In the genomic region with DNA sequence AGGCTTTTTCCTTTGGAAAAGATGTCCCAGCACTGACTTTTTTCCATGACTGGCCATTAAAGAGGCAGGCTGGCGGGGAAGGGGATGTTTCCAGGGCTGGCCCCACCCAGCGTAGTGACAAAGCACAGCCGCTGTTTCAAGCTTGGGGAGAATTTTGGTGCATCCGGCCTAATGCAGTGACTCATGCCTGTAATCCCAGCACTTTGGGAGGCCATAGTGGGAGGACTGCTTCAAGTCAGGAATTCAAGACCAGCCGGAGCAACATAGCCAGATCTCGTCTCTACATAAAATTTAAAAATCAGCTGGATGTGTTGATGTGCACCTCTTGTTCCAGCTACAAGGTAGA, we compare ENCODE assay signal across 1 cellular context.
A peak's percentile ranks its signal among the peaks of the same experiment; 100 is the strongest.
TF ChIP-seq lines count a peak whose summit lies in the region.

No MANE protein-coding gene starts in this region.

TF ChIP-seq in HCT116, 20 proteins besides CTCF, POLR2A, EP300 and RAD21 (continued from another document):
- TF ChIP-seq, protein P1, sequence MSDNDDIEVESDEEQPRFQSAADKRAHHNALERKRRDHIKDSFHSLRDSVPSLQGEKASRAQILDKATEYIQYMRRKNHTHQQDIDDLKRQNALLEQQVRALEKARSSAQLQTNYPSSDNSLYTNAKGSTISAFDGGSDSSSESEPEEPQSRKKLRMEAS (IDR thresholded peaks at IDR 0.05) = no peak
- peak; percentile 24; the same call in 1 of the 2 replicates for TF ChIP-seq CBX3 (IDR thresholded peaks at IDR 0.05; ENCODE audit: low read depth)
- TF ChIP-seq JUND (IDR thresholded peaks at IDR 0.05) = peak; percentile 9; the same call in 1 of the 2 replicates
- peak; percentile 71 for TF ChIP-seq TCF7L2 (IDR thresholded peaks at IDR 0.05; ENCODE audit: borderline replicate concordance, extremely low read depth, insufficient read depth, insufficient read length)
- no peak for TF ChIP-seq YY1 (IDR thresholded peaks at IDR 0.05; ENCODE audit: extremely low read depth, insufficient replicate concordance, low read depth, low read length)
